24 cellular contexts compared by ENCODE assay signal in genomic region chr13:102838273-102838672, GRCh38.
"Had no signal": no experiment of that assay in that cellular context is flagged by ENCODE, and none has a peak within 500 bp of the region (broad histone marks: within the 10 kb centered on the region; RNA-seq: fewer than 3 reads in every experiment).

No MANE protein-coding gene starts in this region.

- H3K27ac Mint-ChIP-seq: naive B cell; natural killer cell treated with Interleukin-12 subunit alpha and Interleukin-12 subunit beta and Interleukin-15 and Interleukin-18, amount 100 ng/mL, for 72 hours; progenitor cell of endocrine pancreas; stimulated activated naive CD8-positive, alpha-beta T cell treated with anti-CD3 and anti-CD28 coated beads, Interleukin-15, Interleukin-2, amounts not matched to agents 100 ng/mL and 50 ng/mL, for 24 hours had no signal

- H3K79me2 ChIP-seq: hepatocyte had no signal

- H3K9me3 Mint-ChIP-seq: naive B cell; natural killer cell treated with Interleukin-12 subunit alpha and Interleukin-12 subunit beta and Interleukin-15 and Interleukin-18, amount 100 ng/mL, for 72 hours; stimulated activated naive CD8-positive, alpha-beta T cell treated with anti-CD3 and anti-CD28 coated beads, Interleukin-15, Interleukin-2, amounts not matched to agents 100 ng/mL and 50 ng/mL, for 24 hours had no signal

- H3K36me3 ChIP-seq: ovary had no signal

- H3K27me3 Mint-ChIP-seq: naive B cell; natural killer cell treated with Interleukin-12 subunit alpha and Interleukin-12 subunit beta and Interleukin-15 and Interleukin-18, amount 100 ng/mL, for 72 hours; progenitor cell of endocrine pancreas; stimulated activated naive CD8-positive, alpha-beta T cell treated with anti-CD3 and anti-CD28 coated beads, Interleukin-15, Interleukin-2, amounts not matched to agents 100 ng/mL and 50 ng/mL, for 24 hours had no signal

- H3K4me2 ChIP-seq: hepatocyte had no signal

- H2AFZ ChIP-seq: hepatocyte had no signal

- H3K36me3 Mint-ChIP-seq: naive B cell had no signal

- H3K4me1 ChIP-seq: left lung, lower lobe of right lung, right atrium auricular region, suprapubic skin, tibial artery, upper lobe of right lung had no signal

- H3K27me3 ChIP-seq: hepatocyte, left lung, ovary, right atrium auricular region, right lobe of liver, suprapubic skin, tibial artery, upper lobe of right lung had no signal

- H3K4me1 Mint-ChIP-seq: naive B cell had no signal

- H3K27ac ChIP-seq: hepatocyte, left lung, lower lobe of right lung, ovary, right atrium auricular region, right lobe of liver, suprapubic skin, thoracic aorta, tibial artery, upper lobe of right lung had no signal

- H3K4me3 ChIP-seq: hepatocyte, left lung, lower lobe of right lung, ovary, right atrium auricular region, right lobe of liver, suprapubic skin, thoracic aorta, tibial artery, upper lobe of right lung had no signal

- H3K9me3 ChIP-seq: left lung, lower lobe of right lung, ovary, right atrium auricular region, right lobe of liver, suprapubic skin, thoracic aorta, tibial artery, upper lobe of right lung had no signal

- ATAC-seq: left lung; lower lobe of right lung; natural killer cell treated with Interleukin-12 subunit alpha and Interleukin-12 subunit beta and Interleukin-15 and Interleukin-18, amount 100 ng/mL, for 72 hours; right lobe of liver; upper lobe of right lung had no signal

- DNase-seq: kidney glomerular epithelial cell; left cardiac atrium; left lung; lower lobe of right lung; mammary epithelial cell; mesenchymal stem cell; naive B cell; ovary; right lobe of liver; stimulated activated CD4-positive, alpha-beta T cell treated with anti-CD3 and anti-CD28 coated beads, Interleukin-12 subunit alpha, Interleukin-12 subunit beta, amount 100 ng/mL, for 4 hours; stimulated activated CD4-positive, alpha-beta T cell treated with anti-CD3 and anti-CD28 coated beads, Interleukin-15, amount 100 ng/mL, for 24 hours; stimulated activated CD4-positive, alpha-beta T cell treated with anti-CD3 and anti-CD28 coated beads, Interleukin-2, amount 100 ng/mL, for 24 hours; stimulated activated CD4-positive, alpha-beta T cell treated with anti-CD3 and anti-CD28 coated beads, Interleukin-4, amount 100 ng/mL, for 1 hour; stimulated activated naive CD4-positive, alpha-beta T cell; tibial artery; trophoblast cell; upper lobe of right lung had no signal

- H3K4me3 Mint-ChIP-seq: natural killer cell treated with Interleukin-12 subunit alpha and Interleukin-12 subunit beta and Interleukin-15 and Interleukin-18, amount 100 ng/mL, for 72 hours; stimulated activated naive CD8-positive, alpha-beta T cell treated with anti-CD3 and anti-CD28 coated beads, Interleukin-15, Interleukin-2, amounts not matched to agents 100 ng/mL and 50 ng/mL, for 24 hours had no signal
